Comparison of ENCODE assay signal across 17 cellular contexts in genomic region chr20:2139250-2139649, GRCh38.
"Had no signal": no experiment of that assay in that cellular context is flagged by ENCODE, and none has a peak within 500 bp of the region (broad histone marks: within the 10 kb centered on the region; RNA-seq: fewer than 3 reads in every experiment).

No MANE protein-coding gene starts in this region.

- H3K27ac Mint-ChIP-seq: activated CD4-positive, alpha-beta T cell treated with anti-CD3 and anti-CD28 coated beads for 36 hours; activated naive CD8-positive, alpha-beta T cell treated with anti-CD3 and anti-CD28 coated beads, Interleukin-2, amount 10 ng/mL, durations not matched to agents 7 days and 5 days; natural killer cell treated with Interleukin-12 subunit alpha and Interleukin-12 subunit beta and Interleukin-15 and Interleukin-18, amount 100 ng/mL, for 72 hours; type B pancreatic cell had no signal

- H3K9me3 Mint-ChIP-seq: activated naive CD8-positive, alpha-beta T cell treated with anti-CD3 and anti-CD28 coated beads, Interleukin-2, amount 10 ng/mL, durations not matched to agents 7 days and 5 days; natural killer cell treated with Interleukin-12 subunit alpha and Interleukin-12 subunit beta and Interleukin-15 and Interleukin-18, amount 100 ng/mL, for 72 hours; stimulated activated naive CD8-positive, alpha-beta T cell treated with anti-CD3 and anti-CD28 coated beads, Interleukin-15, amount 100 ng/mL, for 72 hours; type B pancreatic cell had no signal

- H3K9me3 ChIP-seq: testis had no signal

- H3K27ac ChIP-seq: testis had no signal

- H3K27me3 ChIP-seq: testis had no signal

- H3K27me3 Mint-ChIP-seq: activated CD4-positive, alpha-beta T cell treated with anti-CD3 and anti-CD28 coated beads for 36 hours; activated naive CD8-positive, alpha-beta T cell treated with anti-CD3 and anti-CD28 coated beads, Interleukin-2, amount 10 ng/mL, durations not matched to agents 7 days and 5 days; natural killer cell treated with Interleukin-12 subunit alpha and Interleukin-12 subunit beta and Interleukin-15 and Interleukin-18, amount 100 ng/mL, for 72 hours; stimulated activated naive CD8-positive, alpha-beta T cell treated with anti-CD3 and anti-CD28 coated beads, Interleukin-15, amount 100 ng/mL, for 72 hours; type B pancreatic cell had no signal

- H3K4me3 Mint-ChIP-seq: activated CD4-positive, alpha-beta T cell treated with anti-CD3 and anti-CD28 coated beads for 36 hours; activated naive CD8-positive, alpha-beta T cell treated with anti-CD3 and anti-CD28 coated beads, Interleukin-2, amount 10 ng/mL, durations not matched to agents 7 days and 5 days; natural killer cell treated with Interleukin-12 subunit alpha and Interleukin-12 subunit beta and Interleukin-15 and Interleukin-18, amount 100 ng/mL, for 72 hours; stimulated activated naive CD8-positive, alpha-beta T cell treated with anti-CD3 and anti-CD28 coated beads, Interleukin-15, amount 100 ng/mL, for 72 hours; type B pancreatic cell had no signal

- H3K36me3 Mint-ChIP-seq: natural killer cell treated with Interleukin-12 subunit alpha and Interleukin-12 subunit beta and Interleukin-15 and Interleukin-18, amount 100 ng/mL, for 72 hours; type B pancreatic cell had no signal

- DNase-seq: activated CD4-positive, alpha-beta T cell treated with anti-CD3 and anti-CD28 coated beads for 36 hours; activated CD4-positive, alpha-beta T cell treated with anti-CD3 and anti-CD28 coated beads, Interleukin-2, amount 50 U/mL, for 48 hours; activated naive CD4-positive, alpha-beta T cell; activated naive CD8-positive, alpha-beta T cell treated with anti-CD3 and anti-CD28 coated beads, Interleukin-2, amount 10 ng/mL, durations not matched to agents 7 days and 5 days; activated T-cell treated with anti-CD3 and anti-CD28 coated beads for 4 hours; amygdala; caudate nucleus; hippocampal formation; islet precursor cell; left colon; nucleus accumbens; stimulated activated CD4-positive, alpha-beta T cell treated with anti-CD3 and anti-CD28 coated beads, Interleukin-2, amount 100 ng/mL, for 24 hours; stimulated activated naive CD8-positive, alpha-beta T cell treated with anti-CD3 and anti-CD28 coated beads, Interleukin-15, amount 100 ng/mL, for 72 hours; testis had no signal

- H3K4me3 ChIP-seq: lung, testis had no signal

- ATAC-seq: activated CD4-positive, alpha-beta T cell treated with anti-CD3 and anti-CD28 coated beads for 36 hours; left colon; natural killer cell treated with Interleukin-12 subunit alpha and Interleukin-12 subunit beta and Interleukin-15 and Interleukin-18, amount 100 ng/mL, for 72 hours; stimulated activated naive CD8-positive, alpha-beta T cell treated with anti-CD3 and anti-CD28 coated beads, Interleukin-15, amount 100 ng/mL, for 72 hours had no signal
